Comparison of ENCODE assay signal across 8 cellular contexts in the genomic region with DNA sequence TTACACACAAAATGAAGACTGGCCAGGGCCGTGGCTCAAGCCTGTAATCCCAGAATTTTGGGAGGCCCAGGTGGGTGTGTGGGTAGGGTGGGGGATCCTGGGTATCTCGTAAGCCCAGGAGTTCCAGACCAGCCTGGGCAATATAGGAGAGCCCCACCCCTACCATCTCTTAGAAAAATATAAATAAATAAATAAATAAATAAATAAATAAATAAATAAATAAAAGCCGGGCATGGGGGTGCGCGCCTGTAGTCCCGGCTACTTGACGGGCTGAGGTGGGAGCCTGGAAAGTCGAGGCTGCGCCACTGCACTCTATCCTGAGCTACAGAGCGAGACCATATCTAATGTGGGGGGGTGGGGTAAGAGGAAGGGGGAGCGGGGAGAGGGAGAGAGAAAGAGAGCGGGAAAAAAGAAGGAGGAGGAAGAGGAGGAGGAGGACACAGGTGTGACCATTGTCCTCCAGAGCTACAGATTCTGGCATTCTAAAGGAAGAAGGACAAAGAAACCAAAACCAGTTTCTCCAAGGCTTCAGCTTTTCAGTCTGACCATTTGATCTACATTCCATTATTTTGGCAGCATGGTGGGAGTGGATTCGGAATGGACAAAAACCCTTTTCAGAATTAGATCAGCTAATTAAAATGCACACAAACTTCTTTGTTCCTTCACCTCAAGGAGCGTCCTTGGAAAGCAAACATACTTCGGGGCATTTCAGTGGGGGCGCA. TPM values are rescaled to one million over a fixed set of nuclear protein-coding genes. Genes with fewer than 3 reads are reported as not detected.
DNase-seq lines count a peak whose midpoint lies in the region; ATAC-seq and TF ChIP-seq lines count a peak whose summit lies in the region.

No MANE protein-coding gene starts in this region.

- H3K18ac ChIP-seq in mesendoderm (ENCODE audit: low read length), result peak overlapping the region; percentile 51

- H3K9ac ChIP-seq in mesendoderm (ENCODE audit: low read length), result peak overlapping the region; percentile 17

- no CpG with 5 or more reads among the region's 16 CpGs for WGBS in mesendoderm (ENCODE audit: extremely low coverage, insufficient coverage, low lambda C conversion rate)

- H3K4me1 ChIP-seq in mesendoderm (ENCODE audit: control insufficient read depth, low read depth, low read length), result peaks cover 2% of the 10 kb centered on the region

- H4K5ac ChIP-seq in mesendoderm (ENCODE audit: low read length), result no peak overlapping the region

- no peak for DNase-seq in activated naive CD4-positive, alpha-beta T cell treated with anti-CD3 and anti-CD28 coated beads, Interleukin-2, amount 10 ng/mL, durations not matched to agents 7 days and 5 days
- no peak for DNase-seq in activated naive CD4-positive, alpha-beta T cell treated with anti-CD3 and anti-CD28 coated beads, Interleukin-2, amount 50 U/mL, for 16 hours
- DNase-seq in caudate nucleus (lab: John Stamatoyannopoulos, UW) (no peak), mesendoderm (no peak), type B pancreatic cell (ENCODE audit: extremely low spot score, unreplicated experiment) (no peak), NCI-H2081 (lab: John Stamatoyannopoulos, UW) (no peak)

- no peaks in the 10 kb centered on the region for H3K79me1 ChIP-seq in mesendoderm (ENCODE audit: low read length)

- peak overlapping the region; percentile 66 for H3K4me2 ChIP-seq in mesendoderm (ENCODE audit: low read length)

- CTCF ChIA-PET in activated naive CD4-positive, alpha-beta T cell treated with anti-CD3 and anti-CD28 coated beads, Interleukin-2, amount 10 ng/mL, durations not matched to agents 7 days and 5 days (lab: Charles Lee), result interaction anchor here (0.6 to 2.5 kb wide), 6 partner anchors 14 to 225 kb away, joined by 3 to 12 read pairs (median 4); no protein-coding TSS in a partner anchor

- no peak overlapping the region for H2BK5ac ChIP-seq in mesendoderm (ENCODE audit: low read length)

- no peaks in the 10 kb centered on the region for H3K9me3 Mint-ChIP-seq in activated naive CD4-positive, alpha-beta T cell treated with anti-CD3 and anti-CD28 coated beads, Interleukin-2, amount 10 ng/mL, durations not matched to agents 7 days and 5 days
- no peaks in the 10 kb centered on the region for H3K9me3 Mint-ChIP-seq in type B pancreatic cell

- H3K4me3 Mint-ChIP-seq in activated naive CD4-positive, alpha-beta T cell treated with anti-CD3 and anti-CD28 coated beads, Interleukin-2, amount 10 ng/mL, durations not matched to agents 7 days and 5 days, result peak overlapping the region; percentile 68
- peak overlapping the region; percentile 90 for H3K4me3 Mint-ChIP-seq in type B pancreatic cell

- peaks cover 38% of the 10 kb centered on the region for H3K27me3 Mint-ChIP-seq in activated naive CD4-positive, alpha-beta T cell treated with anti-CD3 and anti-CD28 coated beads, Interleukin-2, amount 10 ng/mL, durations not matched to agents 7 days and 5 days
- peaks cover 38% of the 10 kb centered on the region for H3K27me3 Mint-ChIP-seq in type B pancreatic cell

- H3K23ac ChIP-seq in mesendoderm (ENCODE audit: low read length), result no peak overlapping the region

- no peaks in the 10 kb centered on the region for H3K36me3 Mint-ChIP-seq in activated naive CD4-positive, alpha-beta T cell treated with anti-CD3 and anti-CD28 coated beads, Interleukin-2, amount 10 ng/mL, durations not matched to agents 7 days and 5 days
- no peaks in the 10 kb centered on the region for H3K36me3 Mint-ChIP-seq in type B pancreatic cell

- peaks cover 20% of the 10 kb centered on the region for H3K4me1 Mint-ChIP-seq in activated naive CD4-positive, alpha-beta T cell treated with anti-CD3 and anti-CD28 coated beads, Interleukin-2, amount 10 ng/mL, durations not matched to agents 7 days and 5 days
- peaks cover 17% of the 10 kb centered on the region for H3K4me1 Mint-ChIP-seq in type B pancreatic cell (ENCODE audit: unreplicated experiment)

- no peak overlapping the region for H2BK15ac ChIP-seq in mesendoderm (replicated peaks; ENCODE audit: low read depth)

- TF ChIP-seq CTCF in type B pancreatic cell (conservative IDR thresholded peaks at IDR 0.05), result no peak

- H3K36me3 ChIP-seq in mesendoderm (ENCODE audit: control insufficient read depth, insufficient read depth, low read length), result no peaks in the 10 kb centered on the region

- no peaks in the 10 kb centered on the region for H3K27me3 ChIP-seq in mesendoderm (ENCODE audit: insufficient read depth, low read length, poor library complexity)

- H4K8ac ChIP-seq in mesendoderm (ENCODE audit: low read depth, low read length), result no peak overlapping the region

- H3K4ac ChIP-seq in mesendoderm (ENCODE audit: low read depth, low read length), result no peak overlapping the region

- H3K27ac ChIP-seq in caudate nucleus (ENCODE audit: low read depth, low read length) (peak overlapping the region; percentile 67), mesendoderm (ENCODE audit: low read depth, low read length) (no peak overlapping the region)

- H2BK120ac ChIP-seq in mesendoderm (ENCODE audit: low read depth, low read length), result no peak overlapping the region

- H3K4me3 ChIP-seq in mesendoderm (ENCODE audit: low read length), result no peak overlapping the region

- no peaks in the 10 kb centered on the region for H3K79me2 ChIP-seq in mesendoderm (ENCODE audit: control insufficient read depth, insufficient read depth, low read length)

- H2AK5ac ChIP-seq in mesendoderm (ENCODE audit: low read length), result no peak overlapping the region

- ATAC-seq in HG03432 (IDR thresholded peaks at IDR 0.05; ENCODE audit: unreplicated experiment) (no peak), GM21737 (IDR thresholded peaks at IDR 0.05; ENCODE audit: unreplicated experiment) (no peak)

- peak overlapping the region; percentile 34 for H3K56ac ChIP-seq in mesendoderm (ENCODE audit: low read length)

- H3K27ac Mint-ChIP-seq in activated naive CD4-positive, alpha-beta T cell treated with anti-CD3 and anti-CD28 coated beads, Interleukin-2, amount 10 ng/mL, durations not matched to agents 7 days and 5 days, result no peak overlapping the region
- peak overlapping the region; percentile 79 for H3K27ac Mint-ChIP-seq in type B pancreatic cell

RNA-seq across cellular contexts. Expression of a gene that starts 0.6 kb away (rescaled TPM):
- polyA plus RNA-seq in mesendoderm (2013, experiment 1 of 2), result 0.95 TPM
- polyA plus RNA-seq in mesendoderm (2013, experiment 2 of 2), result 1.1 TPM
- total RNA-seq in type B pancreatic cell (ENCODE audit: low replicate concordance), result 9.5 and 19.2 TPM in 2 replicates

RNA-seq across cellular contexts. Expression of a gene that starts 50.1 kb away (rescaled TPM):
- polyA plus RNA-seq in mesendoderm (2013, experiment 1 of 2), result not detected
- not detected for polyA plus RNA-seq in mesendoderm (2013, experiment 2 of 2)
- 0.50 TPM in 1 of 2 replicates, not detected in the other for total RNA-seq in type B pancreatic cell (ENCODE audit: low replicate concordance)
